1 cellular context compared by ENCODE assay signal in genomic region chr3:72627276-72627675, GRCh38.
TF ChIP-seq lines count a peak whose summit lies in the region.

No MANE protein-coding gene starts in this region.

TF ChIP-seq in GM12878, 131 proteins besides CTCF, POLR2A, EP300 and RAD21:
- peak; percentile 30 for TF ChIP-seq USF1 (IDR thresholded peaks at IDR 0.05; ENCODE audit: borderline replicate concordance, extremely low read length, insufficient read depth, low read depth, low read length)
- no peak for TF ChIP-seq TCF12 (IDR thresholded peaks at IDR 0.05; ENCODE audit: low read depth, low read length)
- peak in 1 of 2 experiments; percentile 26; a peak in 1 of 4 replicates for TF ChIP-seq BHLHE40 (IDR thresholded peaks at IDR 0.05; ENCODE audit: borderline replicate concordance in 1 of 2, low read depth in 2 of 2, low read length in 1 of 2)
TF ChIP-seq in GM12878: peak in this region for 2.
